In the genomic region with DNA sequence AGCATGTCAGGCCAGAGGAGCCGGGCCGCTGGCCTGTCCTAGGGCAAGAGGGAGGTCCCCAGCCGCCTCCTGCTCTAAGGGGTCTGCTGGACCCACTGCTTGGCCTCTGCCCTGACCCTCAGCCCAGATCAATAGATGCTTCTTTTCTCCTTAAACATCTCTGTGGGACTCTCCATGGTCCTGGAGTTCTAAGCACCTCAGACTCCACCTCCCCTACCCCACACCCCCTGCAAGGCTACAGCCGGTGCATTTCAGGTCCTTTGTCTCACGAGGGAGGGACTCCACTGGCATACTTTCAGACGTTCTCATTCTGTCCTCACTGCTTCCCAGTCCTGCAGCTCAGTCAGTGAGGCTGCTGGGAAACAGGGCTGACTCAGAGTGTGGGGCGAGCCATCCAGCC, we compare ENCODE assay signal across 15 cellular contexts. TPM values are rescaled to one million over a fixed set of nuclear protein-coding genes. Genes with fewer than 3 reads are reported as not detected.
DNase-seq lines count a peak whose midpoint lies in the region; ATAC-seq and TF ChIP-seq lines count a peak whose summit lies in the region.
"Had no signal": no experiment of that assay in that cellular context is flagged by ENCODE, and none has a peak within 500 bp of the region (broad histone marks: within the 10 kb centered on the region; RNA-seq: fewer than 3 reads in every experiment).

No MANE protein-coding gene starts in this region.

- H3K27me3 ChIP-seq in H7 (ENCODE audit: control insufficient read depth, insufficient read depth, low read length) = no peaks in the 10 kb centered on the region
- peaks cover 38% of the 10 kb centered on the region for H3K27me3 ChIP-seq in foreskin keratinocyte

- DNase-seq in H7 (peak; percentile 82), astrocyte of the hippocampus (ENCODE audit: low read depth, low spot score) (peak; percentile 19), foreskin keratinocyte (peak in 1 of 2 donors; percentile 8), substantia nigra (lab: John Stamatoyannopoulos, UW) (no peak), NCI-H1105 (lab: John Stamatoyannopoulos, UW) (no peak), islet precursor cell (no peak)
- no peak for DNase-seq in activated CD4-positive, alpha-beta T cell treated with anti-CD3 and anti-CD28 coated beads, Interleukin-2, amount 50 U/mL, for 4 hours
- DNase-seq: CD4-positive, alpha-beta T cell; MM.1S; NCI-H1092 treated with DMSO at 0.1 percent for 48 hours; NCI-H1694; NCI-H526 treated with DMSO at 0.1 percent for 48 hours; RPMI8226; SIG-M5 had no signal

- H3K4me1 ChIP-seq in foreskin keratinocyte = no peaks in the 10 kb centered on the region

- ATAC-seq in foreskin keratinocyte = peak; percentile 14
- ATAC-seq: HepG2 had no signal

- no peaks in the 10 kb centered on the region for H3K36me3 ChIP-seq in H7 (replicated peaks; ENCODE audit: control insufficient read depth, insufficient read depth, low read length)

- TF ChIP-seq CTCF in foreskin keratinocyte (conservative IDR thresholded peaks at IDR 0.05) = no peak

- no peak overlapping the region for H3K27ac ChIP-seq in foreskin keratinocyte
- H3K27ac ChIP-seq in substantia nigra (ENCODE audit: low read depth, low read length, poor library complexity, severe bottlenecking) = peak overlapping the region; percentile 100

- no peak overlapping the region for H3K4me3 ChIP-seq in H7 (ENCODE audit: insufficient read depth, low read depth, low read length)

RNA-seq across cellular contexts. Expression of a gene that starts 11.0 kb away (rescaled TPM):
- total RNA-seq in H7 (2014; rRNA removed; shearing (Covaris generic)) = not detected in 2 replicates
- total RNA-seq in foreskin keratinocyte = not detected in 2 replicates
- not detected in 2 replicates for polyA plus RNA-seq in foreskin keratinocyte
- total RNA-seq: CD4-positive, alpha-beta T cell; HepG2 had no signal
- polyA plus RNA-seq: HepG2 had no signal

RNA-seq across cellular contexts. Expression of a gene that starts 30.2 kb away (rescaled TPM):
- 1.9 and 2.6 TPM in 2 replicates for total RNA-seq in H7 (2014; rRNA removed; shearing (Covaris generic))
- 1.5 and 2.0 TPM in 2 replicates for total RNA-seq in foreskin keratinocyte
- polyA plus RNA-seq in foreskin keratinocyte = 2.1 and 2.6 TPM in 2 replicates

Comparison
In these comparisons a context has a peak if more than half of its experiments do, and no peak if none do; other contexts are left out.
1. DNase-seq: peak in H7 (single experiment) and astrocyte of the hippocampus (single experiment); none in substantia nigra (0 of 49), activated CD4-positive, alpha-beta T cell treated with anti-CD3 and anti-CD28 coated beads, Interleukin-2, amount 50 U/mL, for 4 hours (0 of 2), NCI-H1105 (single experiment) and islet precursor cell (single experiment).